Comparison of ENCODE assay signal across 8 cellular contexts in genomic region chr6:156976144-156977088, GRCh38.
DNase-seq lines count a peak whose midpoint lies in the region; ATAC-seq and TF ChIP-seq lines count a peak whose summit lies in the region.

No MANE protein-coding gene starts in this region.

- peak overlapping the region; percentile 65 for H3K9ac ChIP-seq in OCI-LY3 (ENCODE audit: low read length)

- peaks cover 2% of the 10 kb centered on the region; the same call in 1 of the 2 replicates for H4K20me1 ChIP-seq in OCI-LY3 (ENCODE audit: insufficient read depth, low read length)

- peak overlapping the region; percentile 98 for H3K4me2 ChIP-seq in OCI-LY3 (ENCODE audit: low read length)

- H3K36me3 Mint-ChIP-seq in endothelial cell (ENCODE audit: low read depth, unreplicated experiment) = no peaks in the 10 kb centered on the region

- ATAC-seq in gastrocnemius medialis = peak in 1 of 2 donors; percentile 31
- ATAC-seq in GM19397 (IDR thresholded peaks at IDR 0.05; ENCODE audit: unreplicated experiment) = no peak

- H3K27me3 Mint-ChIP-seq in endothelial cell (ENCODE audit: unreplicated experiment) = no peaks in the 10 kb centered on the region

- TF ChIP-seq POLR2A in gastrocnemius medialis (IDR thresholded peaks at IDR 0.05) = no peak

- intact Hi-C loops in gastrocnemius medialis (cut with DNase I; ENCODE audit: low total_unique reads) = loop anchor here (5.0 kb wide), 1 partner anchor 46 kb away; no protein-coding TSS in a partner anchor

- H3K4me1 Mint-ChIP-seq in endothelial cell (ENCODE audit: unreplicated experiment) = peaks cover 24% of the 10 kb centered on the region

- H3K4me3 ChIP-seq in OCI-LY3 (ENCODE audit: low read length) (peak overlapping the region; percentile 84), epithelial cell of proximal tubule (ENCODE audit: low read depth, low read length) (peak overlapping the region; percentile 44), gastrocnemius medialis (peak overlapping the region; percentile 42 to 47 (median 43))

- H3K4me3 Mint-ChIP-seq in endothelial cell (ENCODE audit: unreplicated experiment) = no peak overlapping the region

- no peaks in the 10 kb centered on the region for H3K27me3 ChIP-seq in OCI-LY3 (ENCODE audit: low read depth, low read length)
- H3K27me3 ChIP-seq in gastrocnemius medialis = no peaks in the 10 kb centered on the region

- no peak overlapping the region for H2AFZ ChIP-seq in OCI-LY3 (ENCODE audit: low read depth, low read length)

- no peak for TF ChIP-seq CTCF in OCI-LY3 (IDR thresholded peaks at IDR 0.05; ENCODE audit: low read depth, low read length)
- no peak for TF ChIP-seq CTCF in epithelial cell of proximal tubule (conservative IDR thresholded peaks at IDR 0.05; ENCODE audit: low read depth, low read length)
- no peak for TF ChIP-seq CTCF in gastrocnemius medialis (IDR thresholded peaks at IDR 0.05 in 4 of 5, conservative IDR thresholded peaks at IDR 0.05 in 1 of 5)
- TF ChIP-seq CTCF in endothelial cell (IDR thresholded peaks at IDR 0.05; ENCODE audit: unreplicated experiment) = no peak

- H3K27ac Mint-ChIP-seq in endothelial cell (ENCODE audit: unreplicated experiment) = no peak overlapping the region

- H3K9me3 ChIP-seq in OCI-LY3 (ENCODE audit: insufficient read depth, low read length) (no peaks in the 10 kb centered on the region), gastrocnemius medialis (no peaks in the 10 kb centered on the region)

- peaks cover 82% of the 10 kb centered on the region for H3K79me2 ChIP-seq in OCI-LY3 (ENCODE audit: low read length)

- no peaks in the 10 kb centered on the region for H3K9me3 Mint-ChIP-seq in endothelial cell (ENCODE audit: unreplicated experiment)

- in situ Hi-C loops in gastrocnemius medialis (cut with MboI; ENCODE audit: low sequenced_read_pairs in 4 of 4) = no loop called here

- H3K27ac ChIP-seq in OCI-LY3 (ENCODE audit: low read length) (peak overlapping the region; percentile 77), gastrocnemius medialis (peak overlapping the region; percentile 65 to 71 (median 67))

- peaks cover 3% of the 10 kb centered on the region for H3K36me3 ChIP-seq in OCI-LY3 (replicated peaks; ENCODE audit: low read depth, low read length)
- H3K36me3 ChIP-seq in gastrocnemius medialis = no peaks in the 10 kb centered on the region

- H3K4me1 ChIP-seq in OCI-LY3 (ENCODE audit: low read length) = peaks cover 54% of the 10 kb centered on the region
- H3K4me1 ChIP-seq in gastrocnemius medialis = peaks cover 75 to 82% of the 10 kb centered on the region in 2 donors

- DNase-seq in H4 (ENCODE audit: low spot score) (peak; percentile 29), epithelial cell of proximal tubule (ENCODE audit: low read depth) (no peak), gastrocnemius medialis (no peak), endothelial cell (ENCODE audit: low spot score) (no peak), SKM-1 treated with dmso at 0.1 percent for 144 hours (lab: John Stamatoyannopoulos, UW; ENCODE audit: unreplicated experiment) (no peak)
- no peak for DNase-seq in activated effector memory CD4-positive, alpha-beta T cell treated with anti-CD3 and anti-CD28 coated beads, Interleukin-2, amount 50 U/mL, for 16 hours
